8 cellular contexts compared by ENCODE assay signal in the genomic region with DNA sequence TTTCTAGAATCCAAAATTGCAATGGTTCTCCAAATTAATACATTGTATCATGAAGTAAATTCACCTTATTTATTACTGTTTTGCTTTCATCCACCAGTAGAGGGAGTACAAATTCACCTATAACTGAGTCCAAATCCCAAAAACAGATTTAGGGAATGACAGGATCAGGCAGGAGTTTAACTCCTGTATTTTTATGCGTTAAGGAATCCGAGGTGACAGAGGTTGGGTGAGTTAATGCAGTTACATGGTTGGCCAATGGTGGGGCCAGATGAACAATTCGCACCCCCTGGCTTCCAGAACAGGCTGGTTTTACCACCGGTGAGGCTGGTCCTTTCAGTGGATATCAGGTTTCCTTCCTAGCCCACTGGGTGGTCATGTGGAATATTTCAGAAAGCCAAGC.
DNase-seq lines count a peak whose midpoint lies in the region; ATAC-seq and TF ChIP-seq lines count a peak whose summit lies in the region.

No MANE protein-coding gene starts in this region.

- H3K4me3 Mint-ChIP-seq in naive thymus-derived CD4-positive, alpha-beta T cell: no peak overlapping the region

- no peaks in the 10 kb centered on the region for H3K36me3 ChIP-seq in naive thymus-derived CD4-positive, alpha-beta T cell (ENCODE audit: control insufficient read depth in 2 of 3, insufficient read depth in 3 of 3, low read length in 3 of 3)

- no peak overlapping the region for H3K27ac ChIP-seq in naive thymus-derived CD4-positive, alpha-beta T cell (ENCODE audit: low read depth, low read length)

- intact Hi-C loops in naive thymus-derived CD4-positive, alpha-beta T cell (cut with micrococcal nuclease): no loop called here

- no peaks in the 10 kb centered on the region for H3K4me1 ChIP-seq in naive thymus-derived CD4-positive, alpha-beta T cell (ENCODE audit: control insufficient read depth in 2 of 2, insufficient read depth in 2 of 2, low read length in 2 of 2)

- H3K36me3 Mint-ChIP-seq in naive thymus-derived CD4-positive, alpha-beta T cell: no peaks in the 10 kb centered on the region

- POLR2A ChIA-PET in naive thymus-derived CD4-positive, alpha-beta T cell (lab: Charles Lee): no interaction called here

- H3K27me3 ChIP-seq in naive thymus-derived CD4-positive, alpha-beta T cell (ENCODE audit: control insufficient read depth in 2 of 2, insufficient read depth in 2 of 2, low read length in 2 of 2): no peaks in the 10 kb centered on the region

- CTCF ChIA-PET in naive thymus-derived CD4-positive, alpha-beta T cell (lab: Charles Lee): no interaction called here

- no peaks in the 10 kb centered on the region for H3K9me3 ChIP-seq in naive thymus-derived CD4-positive, alpha-beta T cell (ENCODE audit: control insufficient read depth in 2 of 3, low read length in 3 of 3)

- ATAC-seq in naive thymus-derived CD4-positive, alpha-beta T cell: no peak

- no peaks in the 10 kb centered on the region for H3K4me1 Mint-ChIP-seq in naive thymus-derived CD4-positive, alpha-beta T cell

- peaks cover 0 to 10% (median 0%) of the 10 kb centered on the region in 5 donors for H3K27me3 Mint-ChIP-seq in naive thymus-derived CD4-positive, alpha-beta T cell

- no peak overlapping the region for H3K27ac Mint-ChIP-seq in naive thymus-derived CD4-positive, alpha-beta T cell

- DNase-seq in NCI-H526 treated with DMSO at 0.1 percent for 48 hours (lab: John Stamatoyannopoulos, UW): peak; percentile 28
- DNase-seq in epithelial cell of proximal tubule (ENCODE audit: low read depth): no peak
- peak; percentile 47 for DNase-seq in renal cortical epithelial cell (ENCODE audit: low read depth)
- DNase-seq in activated CD8-positive, alpha-beta memory T cell treated with anti-CD3 and anti-CD28 coated beads for 24 hours: no peak
- no peak for DNase-seq in NCI-H2227 treated with DMSO at 0.1 percent for 48 hours (lab: John Stamatoyannopoulos, UW)
- DNase-seq in naive thymus-derived CD4-positive, alpha-beta T cell: no peak
- no peak for DNase-seq in HuH-7.5 (ENCODE audit: low spot score)

- peaks cover 0 to 8% (median 0%) of the 10 kb centered on the region in 11 donors for H3K9me3 Mint-ChIP-seq in naive thymus-derived CD4-positive, alpha-beta T cell

- TF ChIP-seq CTCF in GM12873 (IDR thresholded peaks at IDR 0.05; ENCODE audit: insufficient read depth, low read depth, low read length, missing control alignments): peak; percentile 39
- TF ChIP-seq CTCF in epithelial cell of proximal tubule (conservative IDR thresholded peaks at IDR 0.05; ENCODE audit: low read depth, low read length): peak; percentile 72

- H3K4me3 ChIP-seq in epithelial cell of proximal tubule (ENCODE audit: low read depth, low read length): no peak overlapping the region
- H3K4me3 ChIP-seq in naive thymus-derived CD4-positive, alpha-beta T cell (ENCODE audit: low read length): no peak overlapping the region

Comparison
In these comparisons a context has a peak if more than half of its experiments do, and no peak if none do; other contexts are left out.
1. DNase-seq: peak in NCI-H526 treated with DMSO at 0.1 percent for 48 hours (single experiment) and renal cortical epithelial cell (single experiment); none in epithelial cell of proximal tubule (single experiment), activated CD8-positive, alpha-beta memory T cell treated with anti-CD3 and anti-CD28 coated beads for 24 hours (single experiment), NCI-H2227 treated with DMSO at 0.1 percent for 48 hours (single experiment), naive thymus-derived CD4-positive, alpha-beta T cell (0 of 9) and HuH-7.5 (single experiment).